Comparison of ENCODE assay signal across 17 cellular contexts in genomic region chr5:158119852-158120708, GRCh38.
DNase-seq lines count a peak whose midpoint lies in the region; ATAC-seq, FAIRE-seq and TF ChIP-seq lines count a peak whose summit lies in the region.
"Had no signal": no experiment of that assay in that cellular context is flagged by ENCODE, and none has a peak within 500 bp of the region (broad histone marks: within the 10 kb centered on the region; RNA-seq: fewer than 3 reads in every experiment).

No MANE protein-coding gene starts in this region.

- POLR2A ChIA-PET in K562 (lab: Yijun Ruan, JAX), result no interaction called here

- no peak overlapping the region for H3K27ac ChIP-seq in K562 (ENCODE audit: extremely low read depth, low read depth, low read length)
- no peak overlapping the region for H3K27ac ChIP-seq in neural progenitor cell
- H3K27ac ChIP-seq: cardiac muscle cell had no signal

- H3K27ac Mint-ChIP-seq in neural progenitor cell, result no peak overlapping the region
- H3K27ac Mint-ChIP-seq: activated CD4-positive, alpha-beta memory T cell treated with anti-CD3 and anti-CD28 coated beads for 36 hours; CD14-positive monocyte; memory B cell had no signal

- H2AFZ ChIP-seq in K562 (ENCODE audit: low read depth, low read length), result no peak overlapping the region
- peak overlapping the region; percentile 69 for H2AFZ ChIP-seq in neural progenitor cell (replicated peaks)

- H3K4me1 Mint-ChIP-seq in neural progenitor cell, result peaks cover 20% of the 10 kb centered on the region

- H3K9me1 ChIP-seq in K562 (ENCODE audit: control insufficient read depth, insufficient read depth, low read length), result no peaks in the 10 kb centered on the region

- no peak for TF ChIP-seq RAD21 in K562 (CRISPR knock-in tag; conservative IDR thresholded peaks at IDR 0.05 in 1 of 2, IDR thresholded peaks at IDR 0.05 in 1 of 2)

- TF ChIP-seq CTCF in BE2C (IDR thresholded peaks at IDR 0.05; ENCODE audit: low read depth, low read length) (no peak), K562 (IDR thresholded peaks at IDR 0.05 in 2 of 3, conservative IDR thresholded peaks at IDR 0.05 in 1 of 3; ENCODE audit: insufficient read depth in 2 of 3, low read depth in 1 of 3, low read length in 3 of 3) (no peak), neural progenitor cell (IDR thresholded peaks at IDR 0.05) (no peak), GM10266 (IDR thresholded peaks at IDR 0.05; ENCODE audit: control insufficient read depth, insufficient read depth, low read depth, missing control alignments) (no peak)

- H3K9me3 Mint-ChIP-seq in neural progenitor cell, result no peaks in the 10 kb centered on the region
- H3K9me3 Mint-ChIP-seq: activated CD4-positive, alpha-beta memory T cell treated with anti-CD3 and anti-CD28 coated beads for 36 hours; CD14-positive monocyte; memory B cell had no signal

- no peaks in the 10 kb centered on the region for H3K36me3 ChIP-seq in BE2C
- no peaks in the 10 kb centered on the region for H3K36me3 ChIP-seq in K562 (ENCODE audit: control insufficient read depth, insufficient read depth, low read length)
- no peaks in the 10 kb centered on the region for H3K36me3 ChIP-seq in neural progenitor cell
- H3K36me3 ChIP-seq: cardiac muscle cell had no signal

- H3K9me3 ChIP-seq in BE2C, result no peaks in the 10 kb centered on the region
- H3K9me3 ChIP-seq in K562 (replicated peaks; ENCODE audit: control insufficient read depth, insufficient read depth, low read depth, low read length), result no peaks in the 10 kb centered on the region
- H3K9me3 ChIP-seq in neural progenitor cell (ENCODE audit: low read depth), result no peaks in the 10 kb centered on the region

- peaks cover 7% of the 10 kb centered on the region for H3K27me3 Mint-ChIP-seq in neural progenitor cell (ENCODE audit: insufficient read depth, low read depth)

- FAIRE-seq in K562 (lab: Jason Lieb, UNC), result no peak
- FAIRE-seq: RCC 7860 had no signal

- no peaks in the 10 kb centered on the region for H3F3A ChIP-seq in neural progenitor cell (ENCODE audit: low read depth)

- intact Hi-C loops in K562 (cut with micrococcal nuclease), result no loop called here

- ATAC-seq in K562, result no peak

- no peaks in the 10 kb centered on the region for H3K36me3 Mint-ChIP-seq in neural progenitor cell
- H3K36me3 Mint-ChIP-seq: activated CD4-positive, alpha-beta memory T cell treated with anti-CD3 and anti-CD28 coated beads for 36 hours; CD14-positive monocyte; memory B cell had no signal

- TF ChIP-seq POLR2A in K562 (conservative IDR thresholded peaks at IDR 0.05), result no peak

- no peak overlapping the region for H3K4me3 Mint-ChIP-seq in neural progenitor cell
- H3K4me3 Mint-ChIP-seq: activated CD4-positive, alpha-beta memory T cell treated with anti-CD3 and anti-CD28 coated beads for 36 hours; CD14-positive monocyte; memory B cell had no signal

- H3K27me3 ChIP-seq in BE2C (no peaks in the 10 kb centered on the region), K562 (ENCODE audit: control insufficient read depth in 2 of 2, insufficient read depth in 2 of 2, low read length in 2 of 2) (no peaks in the 10 kb centered on the region), neural progenitor cell (peaks cover 4% of the 10 kb centered on the region)
- H3K27me3 ChIP-seq: cardiac muscle cell had no signal

- CTCF ChIA-PET in K562 (lab: Yijun Ruan, JAX; ENCODE audit: low intra/inter-chr PET ratio), result no interaction called here

- no peaks in the 10 kb centered on the region for H4K20me1 ChIP-seq in K562 (replicated peaks; ENCODE audit: control insufficient read depth, insufficient read depth, low read length)
- no peaks in the 10 kb centered on the region for H4K20me1 ChIP-seq in neural progenitor cell (ENCODE audit: low read depth)

- H3K4me1 ChIP-seq in BE2C, result no peaks in the 10 kb centered on the region
- no peaks in the 10 kb centered on the region for H3K4me1 ChIP-seq in K562 (replicated peaks in 1 of 2; ENCODE audit: control insufficient read depth in 2 of 2, insufficient read depth in 2 of 2, low read length in 2 of 2)
- H3K4me1 ChIP-seq in neural progenitor cell, result no peaks in the 10 kb centered on the region

- WGBS in K562 (ENCODE audit: insufficient coverage, low coverage, missing lambda C conversion rate), result under 1% methylated on average over 7 of the region's 7 CpGs

- DNase-seq in BE2C (peak; percentile 37), LHCN-M2 (ENCODE audit: low read depth) (peak; percentile 40), K562 (ENCODE audit: extremely low read depth in 1 of 4, low spot score in 3 of 4) (no peak), neural progenitor cell (ENCODE audit: low spot score) (no peak), GM10266 (ENCODE audit: extremely low spot score) (no peak), SHP77 treated with DMSO at 0.1 percent for 48 hours (lab: John Stamatoyannopoulos, UW) (no peak), NCI-H526 treated with DMSO at 0.1 percent for 48 hours (lab: John Stamatoyannopoulos, UW) (no peak), HK-2 (ENCODE audit: unreplicated experiment) (no peak)
- DNase-seq: activated CD4-positive, alpha-beta memory T cell treated with anti-CD3 and anti-CD28 coated beads for 36 hours; activated effector memory CD4-positive, alpha-beta T cell treated with anti-CD3 and anti-CD28 coated beads, Interleukin-2, amount 50 U/mL, for 16 hours; NCI-H345; posterior cingulate gyrus; stimulated activated CD4-positive, alpha-beta T cell treated with anti-CD3 and anti-CD28 coated beads, Interleukin-2, amount 100 ng/mL, for 24 hours had no signal

- H3K9ac ChIP-seq in K562 (ENCODE audit: insufficient read depth in 1 of 2, low read depth in 2 of 2, low read length in 2 of 2), result no peak overlapping the region
- H3K9ac ChIP-seq in neural progenitor cell, result no peak overlapping the region

- BruUV-seq in K562 (replicated peaks; lab: Mats Ljungman, UMichigan), result no TSS peak

- H3K4me2 ChIP-seq in K562 (ENCODE audit: insufficient read depth, low read length) (no peak overlapping the region), neural progenitor cell (no peak overlapping the region)

- in situ Hi-C loops in K562 (cut with MboI), result no loop called here

- no peak for TF ChIP-seq EP300 in K562 (IDR thresholded peaks at IDR 0.05; ENCODE audit: low read length)

- H3K79me2 ChIP-seq in K562 (ENCODE audit: control insufficient read depth, insufficient read depth, low read length) (no peaks in the 10 kb centered on the region), neural progenitor cell (ENCODE audit: low read depth) (no peaks in the 10 kb centered on the region)

- H3K4me3 ChIP-seq in BE2C (ENCODE audit: low read depth, low read length), result no peak overlapping the region
- no peak overlapping the region for H3K4me3 ChIP-seq in K562
- H3K4me3 ChIP-seq in neural progenitor cell, result no peak overlapping the region
- H3K4me3 ChIP-seq: cardiac muscle cell had no signal

TF ChIP-seq in K562, 482 proteins besides CTCF, POLR2A, EP300 and RAD21:
- peak; percentile 90 for TF ChIP-seq NFIC (IDR thresholded peaks at IDR 0.05)
- TF ChIP-seq MEF2A (IDR thresholded peaks at IDR 0.05; ENCODE audit: control insufficient read depth, low read depth, low read length), result no peak
- TF ChIP-seq NFIX (CRISPR knock-in tag; IDR thresholded peaks at IDR 0.05; ENCODE audit: low read depth), result peak; percentile 72

Comparison
In these comparisons a context has a peak if more than half of its experiments do, and no peak if none do; other contexts are left out.
1. DNase-seq: peak in BE2C (single experiment) and LHCN-M2 (single experiment); none in K562 (0 of 4), neural progenitor cell (single experiment), GM10266 (single experiment), SHP77 treated with DMSO at 0.1 percent for 48 hours (single experiment), NCI-H526 treated with DMSO at 0.1 percent for 48 hours (single experiment) and HK-2 (single experiment).